Comparison of ENCODE assay signal across 35 cellular contexts in genomic region chr15:92128788-92129187, GRCh38.
"Had no signal": no experiment of that assay in that cellular context is flagged by ENCODE, and none has a peak within 500 bp of the region (broad histone marks: within the 10 kb centered on the region; RNA-seq: fewer than 3 reads in every experiment).

No MANE protein-coding gene starts in this region.

- H3K27me3 Mint-ChIP-seq: activated CD4-positive, alpha-beta memory T cell treated with anti-CD3 and anti-CD28 coated beads for 36 hours; activated CD4-positive, alpha-beta T cell treated with anti-CD3 and anti-CD28 coated beads for 36 hours; activated CD4-positive, alpha-beta T cell treated with anti-CD3 and anti-CD28 coated beads, Interleukin-2, amount 10 ng/mL, durations not matched to agents 24 days and 14 days; activated naive CD8-positive, alpha-beta T cell treated with anti-CD3 and anti-CD28 coated beads for 36 hours; activated naive CD8-positive, alpha-beta T cell treated with anti-CD3 and anti-CD28 coated beads, Interleukin-2, amount 50 U/mL, for 24 hours; activated T-cell treated with anti-CD3 and anti-CD28 coated beads, Interleukin-2, amount 50 U/mL, for 24 hours; effector memory CD8-positive, alpha-beta T cell; T-cell had no signal

- H3K4me1 ChIP-seq: adrenal gland, body of pancreas, esophagus muscularis mucosa, foreskin keratinocyte, gastrocnemius medialis had no signal

- ATAC-seq: activated CD4-positive, alpha-beta T cell treated with anti-CD3 and anti-CD28 coated beads for 36 hours; activated CD8-positive, alpha-beta T cell treated with anti-CD3 and anti-CD28 coated beads, Interleukin-2, amount 10 ng/mL, durations not matched to agents 7 days and 5 days; activated naive CD8-positive, alpha-beta T cell treated with anti-CD3 and anti-CD28 coated beads, Interleukin-2, amount 50 U/mL, for 24 hours; activated T-cell treated with anti-CD3 and anti-CD28 coated beads, Interleukin-2, amount 50 U/mL, for 72 hours; body of pancreas; effector memory CD8-positive, alpha-beta T cell; foreskin keratinocyte; gastrocnemius medialis; heart left ventricle; T-cell had no signal

- H3K9me3 ChIP-seq: adrenal gland, body of pancreas, esophagus muscularis mucosa, gastrocnemius medialis, heart left ventricle had no signal

- H3K4me3 Mint-ChIP-seq: activated CD4-positive, alpha-beta memory T cell treated with anti-CD3 and anti-CD28 coated beads for 36 hours; activated CD4-positive, alpha-beta T cell treated with anti-CD3 and anti-CD28 coated beads for 36 hours; activated CD4-positive, alpha-beta T cell treated with anti-CD3 and anti-CD28 coated beads, Interleukin-2, amount 10 ng/mL, durations not matched to agents 24 days and 14 days; activated CD8-positive, alpha-beta T cell treated with anti-CD3 and anti-CD28 coated beads, Interleukin-2, amount 10 ng/mL, durations not matched to agents 7 days and 5 days; activated naive CD8-positive, alpha-beta T cell treated with anti-CD3 and anti-CD28 coated beads for 36 hours; activated naive CD8-positive, alpha-beta T cell treated with anti-CD3 and anti-CD28 coated beads, Interleukin-2, amount 50 U/mL, for 24 hours; activated T-cell treated with anti-CD3 and anti-CD28 coated beads, Interleukin-2, amount 50 U/mL, for 24 hours; activated T-cell treated with anti-CD3 and anti-CD28 coated beads, Interleukin-2, amount 50 U/mL, for 72 hours; effector memory CD8-positive, alpha-beta T cell; T-cell; T-helper 1 cell treated with Interleukin-12 subunit alpha and Interleukin-12 subunit beta and Interleukin-4 antibody, amounts not matched to agents 30 μg/mL and 1 μg/mL, for 36 hours; T-helper 2 cell treated with Interferon-gamma antibody and Interleukin-4, amounts not matched to agents 5 μg/mL and 100 μg/mL, for 36 hours had no signal

- H3K4me1 Mint-ChIP-seq: activated CD4-positive, alpha-beta T cell treated with anti-CD3 and anti-CD28 coated beads for 36 hours; activated CD4-positive, alpha-beta T cell treated with anti-CD3 and anti-CD28 coated beads, Interleukin-2, amount 10 ng/mL, durations not matched to agents 24 days and 14 days; activated naive CD8-positive, alpha-beta T cell treated with anti-CD3 and anti-CD28 coated beads for 36 hours; activated naive CD8-positive, alpha-beta T cell treated with anti-CD3 and anti-CD28 coated beads, Interleukin-2, amount 50 U/mL, for 24 hours had no signal

- H3K27ac ChIP-seq: adrenal gland, body of pancreas, esophagus muscularis mucosa, foreskin keratinocyte, gastrocnemius medialis, heart left ventricle, WERI-Rb-1 had no signal

- H3K36me3 ChIP-seq: adrenal gland, gastrocnemius medialis, WERI-Rb-1 had no signal

- H3K27me3 ChIP-seq: adrenal gland, body of pancreas, esophagus muscularis mucosa, foreskin keratinocyte, gastrocnemius medialis, heart left ventricle had no signal

- H3K27ac Mint-ChIP-seq: activated CD4-positive, alpha-beta memory T cell treated with anti-CD3 and anti-CD28 coated beads for 36 hours; activated CD4-positive, alpha-beta T cell treated with anti-CD3 and anti-CD28 coated beads for 36 hours; activated CD4-positive, alpha-beta T cell treated with anti-CD3 and anti-CD28 coated beads, Interleukin-2, amount 10 ng/mL, durations not matched to agents 24 days and 14 days; activated CD8-positive, alpha-beta T cell treated with anti-CD3 and anti-CD28 coated beads, Interleukin-2, amount 10 ng/mL, durations not matched to agents 7 days and 5 days; activated naive CD8-positive, alpha-beta T cell treated with anti-CD3 and anti-CD28 coated beads for 36 hours; activated naive CD8-positive, alpha-beta T cell treated with anti-CD3 and anti-CD28 coated beads, Interleukin-2, amount 50 U/mL, for 24 hours; activated T-cell treated with anti-CD3 and anti-CD28 coated beads, Interleukin-2, amount 50 U/mL, for 24 hours; activated T-cell treated with anti-CD3 and anti-CD28 coated beads, Interleukin-2, amount 50 U/mL, for 72 hours; effector memory CD8-positive, alpha-beta T cell; T-cell; T-helper 1 cell treated with Interleukin-12 subunit alpha and Interleukin-12 subunit beta and Interleukin-4 antibody, amounts not matched to agents 30 μg/mL and 1 μg/mL, for 36 hours; T-helper 2 cell treated with Interferon-gamma antibody and Interleukin-4, amounts not matched to agents 5 μg/mL and 100 μg/mL, for 36 hours had no signal

- H3K9me3 Mint-ChIP-seq: activated CD4-positive, alpha-beta memory T cell treated with anti-CD3 and anti-CD28 coated beads for 36 hours; activated CD4-positive, alpha-beta T cell treated with anti-CD3 and anti-CD28 coated beads, Interleukin-2, amount 10 ng/mL, durations not matched to agents 24 days and 14 days; activated naive CD8-positive, alpha-beta T cell treated with anti-CD3 and anti-CD28 coated beads for 36 hours; activated naive CD8-positive, alpha-beta T cell treated with anti-CD3 and anti-CD28 coated beads, Interleukin-2, amount 50 U/mL, for 24 hours; activated T-cell treated with anti-CD3 and anti-CD28 coated beads, Interleukin-2, amount 50 U/mL, for 24 hours; activated T-cell treated with anti-CD3 and anti-CD28 coated beads, Interleukin-2, amount 50 U/mL, for 72 hours; effector memory CD8-positive, alpha-beta T cell; T-cell; T-helper 1 cell treated with Interleukin-12 subunit alpha and Interleukin-12 subunit beta and Interleukin-4 antibody, amounts not matched to agents 30 μg/mL and 1 μg/mL, for 36 hours; T-helper 2 cell treated with Interferon-gamma antibody and Interleukin-4, amounts not matched to agents 5 μg/mL and 100 μg/mL, for 36 hours had no signal

- FAIRE-seq: colon had no signal

- H3K4me3 ChIP-seq: adrenal gland, body of pancreas, esophagus muscularis mucosa, gastrocnemius medialis, heart left ventricle had no signal

- DNase-seq: activated CD4-positive, alpha-beta memory T cell treated with anti-CD3 and anti-CD28 coated beads for 36 hours; activated CD4-positive, alpha-beta T cell treated with anti-CD3 and anti-CD28 coated beads for 36 hours; activated CD4-positive, alpha-beta T cell treated with anti-CD3 and anti-CD28 coated beads, Interleukin-2, amount 10 ng/mL, durations not matched to agents 24 days and 14 days; activated CD4-positive, CD25-positive, alpha-beta regulatory T cell; activated CD4-positive, CD25-positive, alpha-beta regulatory T cell treated with anti-CD3 and anti-CD28 coated beads, Interleukin-2, amount 50 U/mL, for 72 hours; activated CD8-positive, alpha-beta T cell treated with anti-CD3 and anti-CD28 coated beads, Interleukin-2, amount 10 ng/mL, durations not matched to agents 7 days and 5 days; activated gamma-delta T cell; activated naive CD4-positive, alpha-beta T cell; activated naive CD4-positive, alpha-beta T cell treated with anti-CD3 and anti-CD28 coated beads, Interleukin-2, amount 50 U/mL, for 16 hours; activated naive CD8-positive, alpha-beta T cell treated with anti-CD3 and anti-CD28 coated beads for 36 hours; activated naive CD8-positive, alpha-beta T cell treated with anti-CD3 and anti-CD28 coated beads, Interleukin-2, amount 50 U/mL, for 24 hours; activated T-cell treated with anti-CD3 and anti-CD28 coated beads for 4 hours; activated T-cell treated with anti-CD3 and anti-CD28 coated beads, Interleukin-2, amount 50 U/mL, for 24 hours; activated T-cell treated with anti-CD3 and anti-CD28 coated beads, Interleukin-2, amount 50 U/mL, for 72 hours; amygdala; aorta; body of pancreas; cortex of kidney; dermis blood vessel endothelial cell; effector CD4-positive, alpha-beta T cell; effector memory CD8-positive, alpha-beta T cell; erythroblast; foreskin keratinocyte; gastrocnemius medialis; glutamatergic neuron; heart left ventricle; SW 1271; T-cell; T1000; WERI-Rb-1 had no signal
